11 cellular contexts compared by ENCODE assay signal in the genomic region with DNA sequence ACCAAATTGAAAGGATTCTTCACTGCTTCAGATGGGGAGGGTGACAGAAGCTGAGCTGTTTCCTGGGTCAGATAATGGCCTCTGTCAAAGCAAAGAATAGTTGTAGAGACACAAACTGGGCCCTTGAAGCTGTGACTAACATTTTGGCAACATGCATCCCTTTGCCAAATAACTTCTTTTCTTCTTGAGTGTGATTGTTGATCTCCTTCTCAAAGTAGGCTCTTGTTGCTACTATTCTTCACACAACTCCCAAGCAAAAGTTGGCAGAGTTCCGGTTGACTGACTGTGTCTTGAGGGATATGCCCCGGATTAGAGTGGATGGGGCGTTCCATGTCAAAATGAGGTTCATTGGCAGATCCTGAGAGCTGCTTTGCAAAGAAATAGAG. TPM values are rescaled to one million over a fixed set of nuclear protein-coding genes. Genes with fewer than 3 reads are reported as not detected.
DNase-seq lines count a peak whose midpoint lies in the region; ATAC-seq and TF ChIP-seq lines count a peak whose summit lies in the region.
"Had no signal": no experiment of that assay in that cellular context is flagged by ENCODE, and none has a peak within 500 bp of the region (broad histone marks: within the 10 kb centered on the region; RNA-seq: fewer than 3 reads in every experiment).

No MANE protein-coding gene starts in this region.

- 44 to 46% methylated on average over 3 of the region's 3 CpGs for WGBS in gastroesophageal sphincter (ENCODE audit: low coverage in 1 of 2), 2 donors

- H3K4me1 ChIP-seq in gastroesophageal sphincter = peaks cover 0 to 46% (median 12%) of the 10 kb centered on the region in 3 donors
- peaks cover 6% of the 10 kb centered on the region for H3K4me1 ChIP-seq in OCI-LY7 (ENCODE audit: insufficient read depth, low read length, poor library complexity, severe bottlenecking)

- POLR2A ChIA-PET in OCI-LY7 (lab: Charles Lee) = interaction anchor here (0.6 kb wide), 1 partner anchor 511 kb away, joined by 3 read pairs; no protein-coding TSS in a partner anchor

- H3K27me3 ChIP-seq in gastroesophageal sphincter = no peaks in the 10 kb centered on the region

- no peak overlapping the region for H3K4me2 ChIP-seq in OCI-LY7 (ENCODE audit: low read length)

- intact Hi-C loops in OCI-LY7 (cut with micrococcal nuclease; ENCODE audit: unreplicated experiment) = no loop called here

- no peak overlapping the region for H2AFZ ChIP-seq in OCI-LY7 (ENCODE audit: low read length)

- H3K27ac ChIP-seq in gastroesophageal sphincter (peak overlapping the region in 3 of 4 donors; percentile 27 to 49 (median 37)), OCI-LY7 (ENCODE audit: low read depth, low read length, poor library complexity, severe bottlenecking) (no peak overlapping the region)

- TF ChIP-seq EP300 in gastroesophageal sphincter (IDR thresholded peaks at IDR 0.05) = no peak

- DNase-seq in COLO829 (ENCODE audit: low spot score) (peak; percentile 66), amniotic epithelial cell (ENCODE audit: low read depth) (peak; percentile 89), progenitor cell of endocrine pancreas (ENCODE audit: low spot score, unreplicated experiment) (no peak), OCI-LY7 (ENCODE audit: low spot score) (no peak), NCI-H748 treated with DMSO at 0.1 percent for 48 hours (lab: John Stamatoyannopoulos, UW) (no peak)
- DNase-seq: central memory CD4-positive, alpha-beta T cell; DMS53; NCI-H1436 treated with DMSO at 0.1 percent for 48 hours had no signal

- H3K4me3 Mint-ChIP-seq in progenitor cell of endocrine pancreas (ENCODE audit: low read depth) = no peak overlapping the region

- H3K4me3 ChIP-seq in gastroesophageal sphincter (no peak overlapping the region), OCI-LY7 (ENCODE audit: low read depth, low read length, poor library complexity, severe bottlenecking) (no peak overlapping the region)

- CTCF ChIA-PET in OCI-LY7 (lab: Charles Lee; ENCODE audit: unreplicated experiment) = no interaction called here

- H3K36me3 Mint-ChIP-seq in progenitor cell of endocrine pancreas (ENCODE audit: insufficient read depth) = peaks cover 7% of the 10 kb centered on the region

- no peak for TF ChIP-seq CTCF in gastroesophageal sphincter (IDR thresholded peaks at IDR 0.05)
- no peak for TF ChIP-seq CTCF in progenitor cell of endocrine pancreas (IDR thresholded peaks at IDR 0.05; ENCODE audit: unreplicated experiment)
- no peak for TF ChIP-seq CTCF in OCI-LY7 (conservative IDR thresholded peaks at IDR 0.05; ENCODE audit: low read length)

- no peaks in the 10 kb centered on the region for H4K20me1 ChIP-seq in OCI-LY7 (ENCODE audit: insufficient read depth, low read length)

- no peaks in the 10 kb centered on the region for H3K9me2 ChIP-seq in OCI-LY7 (ENCODE audit: insufficient read depth, low read length)

- no peaks in the 10 kb centered on the region for H3K9me3 Mint-ChIP-seq in progenitor cell of endocrine pancreas (ENCODE audit: low read depth)

- no peaks in the 10 kb centered on the region for H3K27me3 Mint-ChIP-seq in progenitor cell of endocrine pancreas

- H3K36me3 ChIP-seq in gastroesophageal sphincter (peaks cover 0 to 20% of the 10 kb centered on the region in 2 donors), OCI-LY7 (ENCODE audit: insufficient read depth, low read length) (peaks cover 9% of the 10 kb centered on the region; the same call in 1 of the 2 replicates)

- H3K79me2 ChIP-seq in OCI-LY7 (ENCODE audit: insufficient read depth, low read depth, low read length) = peaks cover 23% of the 10 kb centered on the region

- ATAC-seq in gastroesophageal sphincter (no peak), GM21786 (IDR thresholded peaks at IDR 0.05; ENCODE audit: unreplicated experiment) (no peak), GM21576 (IDR thresholded peaks at IDR 0.05; ENCODE audit: unreplicated experiment) (no peak)

- no TSS peak for BruUV-seq in OCI-LY7 (replicated peaks; lab: Mats Ljungman, UMichigan)

- peaks cover 14% of the 10 kb centered on the region for H3K4me1 Mint-ChIP-seq in progenitor cell of endocrine pancreas (ENCODE audit: low read depth)

- peak overlapping the region; percentile 76 for H3K27ac Mint-ChIP-seq in progenitor cell of endocrine pancreas

- TF ChIP-seq POLR2A in gastroesophageal sphincter (IDR thresholded peaks at IDR 0.05) = no peak

- no peaks in the 10 kb centered on the region for H3K9me3 ChIP-seq in gastroesophageal sphincter
- no peaks in the 10 kb centered on the region for H3K9me3 ChIP-seq in OCI-LY7 (ENCODE audit: low read length)

RNA-seq across cellular contexts. Expression of a gene that starts 5.6 kb away (rescaled TPM):
- total RNA-seq in gastroesophageal sphincter = 10 to 100 TPM; 10.2 to 18.2 (median 13.5) TPM
- total RNA-seq in progenitor cell of endocrine pancreas = 37.5 and 38.2 TPM in 2 replicates
- 4.6 and 4.7 TPM in 2 replicates for total RNA-seq in OCI-LY7 (2014; rRNA removed; shearing (Covaris generic))
- total RNA-seq in OCI-LY7 (2022) = 19.6 and 20.3 TPM in 2 replicates

RNA-seq across cellular contexts. Expression of a gene that starts 47.4 kb away (rescaled TPM):
- total RNA-seq in gastroesophageal sphincter = 1 to 10 TPM; 2.4 to 5.2 (median 3.3) TPM
- 17.0 and 18.3 TPM in 2 replicates for total RNA-seq in progenitor cell of endocrine pancreas
- 2.1 and 4.9 TPM in 2 replicates for total RNA-seq in OCI-LY7 (2014; rRNA removed; shearing (Covaris generic))
- total RNA-seq in OCI-LY7 (2022) = 5.2 and 5.8 TPM in 2 replicates

Comparison
In these comparisons a context has a peak if more than half of its experiments do, and no peak if none do; other contexts are left out.
1. DNase-seq: peak in COLO829 (single experiment) and amniotic epithelial cell (single experiment); none in progenitor cell of endocrine pancreas (single experiment), OCI-LY7 (single experiment) and NCI-H748 treated with DMSO at 0.1 percent for 48 hours (single experiment).